In genomic region chr17:77324227-77324626, GRCh38 we compare ENCODE assay signal across 1 cellular context.
TF ChIP-seq lines count a peak whose summit lies in the region.

No MANE protein-coding gene starts in this region.

TF ChIP-seq in liver, 16 proteins besides CTCF, POLR2A, EP300 and RAD21 (continued from another document):
- TF ChIP-seq REST (IDR thresholded peaks at IDR 0.05) (no peak), HNF4G (IDR thresholded peaks at IDR 0.05) (no peak), MAX (IDR thresholded peaks at IDR 0.05) (no peak), HNF4A (conservative IDR thresholded peaks at IDR 0.05) (no peak), TAF1 (conservative IDR thresholded peaks at IDR 0.05) (no peak), FOXA1 (IDR thresholded peaks at IDR 0.05) (no peak), EGR1 (IDR thresholded peaks at IDR 0.05; ENCODE audit: low read depth in 2 of 2) (no peak), SP1 (IDR thresholded peaks at IDR 0.05) (no peak), JUND (IDR thresholded peaks at IDR 0.05) (no peak), RXRA (IDR thresholded peaks at IDR 0.05) (no peak), GABPA (IDR thresholded peaks at IDR 0.05 in 1 of 2, conservative IDR thresholded peaks at IDR 0.05 in 1 of 2) (no peak)
TF ChIP-seq in liver: peak in this region for 0.
